22 cellular contexts compared by ENCODE assay signal in the genomic region with DNA sequence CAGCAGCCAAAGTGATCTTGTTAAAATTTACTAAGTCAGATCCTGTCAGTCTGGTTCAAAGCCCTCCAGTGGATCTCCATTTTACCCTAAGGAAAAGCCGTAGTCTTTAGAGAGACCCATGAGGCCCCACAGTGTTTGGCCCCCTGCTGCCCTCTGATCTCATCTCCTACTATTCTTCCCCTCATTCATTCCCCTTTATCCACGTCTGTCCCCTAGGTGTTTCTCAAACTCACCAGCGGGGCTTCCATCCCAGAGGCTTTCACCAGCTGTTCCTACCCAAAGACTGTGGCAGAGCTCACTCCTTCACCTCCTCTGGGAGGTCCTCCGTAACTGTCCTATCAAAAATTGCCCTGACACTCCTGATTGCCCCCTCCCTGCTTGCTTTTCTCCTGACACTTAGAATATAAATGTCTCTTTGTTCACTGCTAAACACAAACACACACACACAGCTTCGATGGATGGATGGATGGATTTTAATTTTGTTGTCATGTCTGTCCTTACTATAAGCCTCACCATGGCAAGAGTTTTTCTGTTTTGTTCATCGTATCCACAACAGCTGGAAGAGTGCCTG. TPM values are rescaled to one million over a fixed set of nuclear protein-coding genes. Genes with fewer than 3 reads are reported as not detected.
DNase-seq lines count a peak whose midpoint lies in the region; ATAC-seq and TF ChIP-seq lines count a peak whose summit lies in the region.
"Had no signal": no experiment of that assay in that cellular context is flagged by ENCODE, and none has a peak within 500 bp of the region (broad histone marks: within the 10 kb centered on the region; RNA-seq: fewer than 3 reads in every experiment).

No MANE protein-coding gene starts in this region.

- DNase-seq in Calu3: no peak
- no peak for DNase-seq in WTC11 (ENCODE audit: low spot score)
- DNase-seq in left ventricle myocardium inferior: no peak
- DNase-seq in neural crest cell (ENCODE audit: low read depth, low spot score): no peak
- no peak for DNase-seq in activated naive CD8-positive, alpha-beta T cell treated with anti-CD3 and anti-CD28 coated beads for 36 hours
- DNase-seq in left colon: no peak
- DNase-seq: activated CD4-positive, alpha-beta T cell treated with anti-CD3 and anti-CD28 coated beads for 36 hours; central memory CD4-positive, alpha-beta T cell; effector memory CD4-positive, alpha-beta T cell; H7; KBM-7; naive thymus-derived CD4-positive, alpha-beta T cell; NCI-H1694 treated with DMSO at 0.1 percent for 48 hours; NCI-H774; PC-9; SK-N-SH; spleen had no signal

- no peaks in the 10 kb centered on the region for H3K36me3 ChIP-seq in left ventricle myocardium inferior
- H3K36me3 ChIP-seq: spleen, suprapubic skin, vagina had no signal

- no peaks in the 10 kb centered on the region for H3K27me3 Mint-ChIP-seq in Calu3 (ENCODE audit: unreplicated experiment)
- no peaks in the 10 kb centered on the region for H3K27me3 Mint-ChIP-seq in WTC11 (ENCODE audit: low read depth)
- H3K27me3 Mint-ChIP-seq in neural crest cell (ENCODE audit: low read depth): no peaks in the 10 kb centered on the region
- no peaks in the 10 kb centered on the region for H3K27me3 Mint-ChIP-seq in activated naive CD8-positive, alpha-beta T cell treated with anti-CD3 and anti-CD28 coated beads for 36 hours
- H3K27me3 Mint-ChIP-seq in stimulated activated memory B cell treated with anti-CD40 and anti-IgM and Interleukin-4, amounts not matched to agents 10 μg/mL and 1 μg/mL and 100 μg/mL, for 72 hours: no peaks in the 10 kb centered on the region
- H3K27me3 Mint-ChIP-seq: activated CD4-positive, alpha-beta T cell treated with anti-CD3 and anti-CD28 coated beads for 36 hours; naive thymus-derived CD4-positive, alpha-beta T cell had no signal

- POLR2A ChIA-PET in WTC11 (lab: Charles Lee): no interaction called here

- no TSS peak for BruUV-seq in Calu3 (replicated peaks; lab: Mats Ljungman, UMichigan)

- peak overlapping the region; percentile 66 for H3K27ac ChIP-seq in left ventricle myocardium inferior (replicated peaks)
- H3K27ac ChIP-seq: PC-9, spleen, suprapubic skin, vagina had no signal

- no peaks in the 10 kb centered on the region for H3K4me1 Mint-ChIP-seq in Calu3 (ENCODE audit: low read depth, unreplicated experiment)
- H3K4me1 Mint-ChIP-seq in WTC11: peaks cover 12% of the 10 kb centered on the region
- peaks cover 20% of the 10 kb centered on the region for H3K4me1 Mint-ChIP-seq in neural crest cell
- H3K4me1 Mint-ChIP-seq in activated naive CD8-positive, alpha-beta T cell treated with anti-CD3 and anti-CD28 coated beads for 36 hours: peaks cover 8% of the 10 kb centered on the region
- peaks cover 15% of the 10 kb centered on the region for H3K4me1 Mint-ChIP-seq in stimulated activated memory B cell treated with anti-CD40 and anti-IgM and Interleukin-4, amounts not matched to agents 10 μg/mL and 1 μg/mL and 100 μg/mL, for 72 hours

- TF ChIP-seq CTCF in Calu3 (IDR thresholded peaks at IDR 0.05; ENCODE audit: unreplicated experiment): no peak
- TF ChIP-seq CTCF in WTC11 (IDR thresholded peaks at IDR 0.05): no peak
- TF ChIP-seq CTCF in left ventricle myocardium inferior (IDR thresholded peaks at IDR 0.05; ENCODE audit: borderline replicate concordance): no peak
- no peak for TF ChIP-seq CTCF in neural crest cell (conservative IDR thresholded peaks at IDR 0.05)

- ATAC-seq in WTC11 (peak; percentile 63), HG02642 (IDR thresholded peaks at IDR 0.05; ENCODE audit: poor library complexity, unreplicated experiment) (no peak), left colon (no peak)
- no peak for ATAC-seq in stimulated activated memory B cell treated with anti-CD40 and anti-IgM and Interleukin-4, amounts not matched to agents 10 μg/mL and 1 μg/mL and 100 μg/mL, for 72 hours
- ATAC-seq: activated CD4-positive, alpha-beta T cell treated with anti-CD3 and anti-CD28 coated beads for 36 hours; naive thymus-derived CD4-positive, alpha-beta T cell had no signal

- H3K9me3 Mint-ChIP-seq in Calu3 (ENCODE audit: low read depth, unreplicated experiment) (no peaks in the 10 kb centered on the region), WTC11 (peaks cover 7% of the 10 kb centered on the region), neural crest cell (peaks cover 4% of the 10 kb centered on the region)
- H3K9me3 Mint-ChIP-seq in activated naive CD8-positive, alpha-beta T cell treated with anti-CD3 and anti-CD28 coated beads for 36 hours: no peaks in the 10 kb centered on the region
- no peaks in the 10 kb centered on the region for H3K9me3 Mint-ChIP-seq in stimulated activated memory B cell treated with anti-CD40 and anti-IgM and Interleukin-4, amounts not matched to agents 10 μg/mL and 1 μg/mL and 100 μg/mL, for 72 hours

- CTCF ChIA-PET in Calu3 (lab: Charles Lee): no interaction called here
- CTCF ChIA-PET in WTC11 (lab: Charles Lee): interaction anchor here (0.5 to 1.2 kb wide), 3 partner anchors 11 to 69 kb away, joined by 3 to 4 read pairs (median 3); no protein-coding TSS in a partner anchor

- H3K36me3 Mint-ChIP-seq in Calu3 (ENCODE audit: insufficient read depth, unreplicated experiment) (no peaks in the 10 kb centered on the region), WTC11 (no peaks in the 10 kb centered on the region), neural crest cell (ENCODE audit: low read depth) (peaks cover 4% of the 10 kb centered on the region)
- peaks cover 4% of the 10 kb centered on the region for H3K36me3 Mint-ChIP-seq in activated naive CD8-positive, alpha-beta T cell treated with anti-CD3 and anti-CD28 coated beads for 36 hours
- peaks cover 19% of the 10 kb centered on the region for H3K36me3 Mint-ChIP-seq in stimulated activated memory B cell treated with anti-CD40 and anti-IgM and Interleukin-4, amounts not matched to agents 10 μg/mL and 1 μg/mL and 100 μg/mL, for 72 hours

- H3K9me3 ChIP-seq in left ventricle myocardium inferior (replicated peaks): peaks cover 11% of the 10 kb centered on the region
- H3K9me3 ChIP-seq: SK-N-SH, suprapubic skin, vagina had no signal

- no peak overlapping the region for H3K4me3 Mint-ChIP-seq in Calu3 (ENCODE audit: low read depth, unreplicated experiment)
- no peak overlapping the region for H3K4me3 Mint-ChIP-seq in WTC11
- no peak overlapping the region for H3K4me3 Mint-ChIP-seq in neural crest cell
- no peak overlapping the region for H3K4me3 Mint-ChIP-seq in activated naive CD8-positive, alpha-beta T cell treated with anti-CD3 and anti-CD28 coated beads for 36 hours
- no peak overlapping the region for H3K4me3 Mint-ChIP-seq in stimulated activated memory B cell treated with anti-CD40 and anti-IgM and Interleukin-4, amounts not matched to agents 10 μg/mL and 1 μg/mL and 100 μg/mL, for 72 hours
- H3K4me3 Mint-ChIP-seq: activated CD4-positive, alpha-beta T cell treated with anti-CD3 and anti-CD28 coated beads for 36 hours; naive thymus-derived CD4-positive, alpha-beta T cell had no signal

- H3K27ac Mint-ChIP-seq in Calu3 (ENCODE audit: unreplicated experiment): peak overlapping the region; percentile 8
- H3K27ac Mint-ChIP-seq in WTC11: peak overlapping the region; percentile 47; the same call in 1 of the 2 replicates
- peak overlapping the region; percentile 85 for H3K27ac Mint-ChIP-seq in neural crest cell (ENCODE audit: unreplicated experiment)
- H3K27ac Mint-ChIP-seq in activated naive CD8-positive, alpha-beta T cell treated with anti-CD3 and anti-CD28 coated beads for 36 hours: no peak overlapping the region
- H3K27ac Mint-ChIP-seq in stimulated activated memory B cell treated with anti-CD40 and anti-IgM and Interleukin-4, amounts not matched to agents 10 μg/mL and 1 μg/mL and 100 μg/mL, for 72 hours: no peak overlapping the region
- H3K27ac Mint-ChIP-seq: activated CD4-positive, alpha-beta T cell treated with anti-CD3 and anti-CD28 coated beads for 36 hours; naive thymus-derived CD4-positive, alpha-beta T cell had no signal

- H3K27me3 ChIP-seq in left ventricle myocardium inferior (ENCODE audit: low read depth): no peaks in the 10 kb centered on the region
- H3K27me3 ChIP-seq: spleen, suprapubic skin, vagina had no signal

- H3K4me3 ChIP-seq in left ventricle myocardium inferior: no peak overlapping the region
- H3K4me3 ChIP-seq: lung, PC-9, spleen, suprapubic skin, vagina had no signal

- intact Hi-C loops in Calu3 (cut with micrococcal nuclease; ENCODE audit: unreplicated experiment): no loop called here
- intact Hi-C loops in left ventricle myocardium inferior (cut with micrococcal nuclease): no loop called here
- intact Hi-C loops in left colon (cut with DNase I, micrococcal nuclease): no loop called here

- H3K4me1 ChIP-seq in left ventricle myocardium inferior: peaks cover 68% of the 10 kb centered on the region

TF ChIP-seq in WTC11, 78 proteins besides CTCF, POLR2A, EP300 and RAD21:
- TF ChIP-seq ETV6 (CRISPR knock-in tag; IDR thresholded peaks at IDR 0.05): no peak
- no peak for TF ChIP-seq CREB1 (CRISPR knock-in tag; IDR thresholded peaks at IDR 0.05)
- no peak for TF ChIP-seq ESRRA (CRISPR knock-in tag; IDR thresholded peaks at IDR 0.05; ENCODE audit: borderline replicate concordance)

RNA-seq across cellular contexts. Expression of a gene that starts 26.1 kb away (rescaled TPM):
- total RNA-seq in Calu3 (2022) (40.1 and 51.5 TPM in 2 replicates), WTC11 (2021) (40.7 to 50.6 TPM (median 43.4 TPM) in 3 replicates), left ventricle myocardium inferior (77.0 TPM), neural crest cell (25.8 and 30.9 TPM in 2 replicates), left colon (10 to 100 TPM; 28.4 to 33.9 TPM)
- total RNA-seq in activated naive CD8-positive, alpha-beta T cell treated with anti-CD3 and anti-CD28 coated beads for 36 hours: 10 to 100 TPM; 39.6 to 44.9 TPM

Comparison
In these comparisons a context has a peak if more than half of its experiments do, and no peak if none do; other contexts are left out.
1. H3K27ac Mint-ChIP-seq: peak in Calu3 (single experiment), WTC11 (single experiment) and neural crest cell (single experiment); none in activated naive CD8-positive, alpha-beta T cell treated with anti-CD3 and anti-CD28 coated beads for 36 hours (single experiment) and stimulated activated memory B cell treated with anti-CD40 and anti-IgM and Interleukin-4, amounts not matched to agents 10 μg/mL and 1 μg/mL and 100 μg/mL, for 72 hours (single experiment).